In the genomic region with DNA sequence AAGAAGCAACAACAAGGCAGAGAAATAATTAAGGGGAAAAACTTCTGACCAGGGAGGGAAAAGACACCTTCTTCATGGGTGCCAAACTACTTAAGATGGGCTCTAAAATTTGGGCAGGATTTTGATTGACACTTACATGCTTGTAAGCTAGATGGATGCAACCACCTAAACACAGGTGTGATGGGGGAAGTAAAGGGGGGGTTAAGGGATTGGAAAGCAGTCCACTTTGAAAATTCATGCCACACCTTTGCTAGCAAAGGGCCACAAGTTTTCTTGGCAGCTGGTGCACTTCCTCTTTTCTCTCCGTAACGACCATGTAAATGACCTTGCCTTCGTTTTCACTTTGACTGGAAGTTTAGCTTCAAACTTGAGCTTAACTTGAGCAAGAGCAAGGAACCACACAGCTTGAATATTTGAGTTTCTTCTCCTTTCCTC, we compare ENCODE assay signal across 8 cellular contexts. TPM values are rescaled to one million over a fixed set of nuclear protein-coding genes. Genes with fewer than 3 reads are reported as not detected.
DNase-seq lines count a peak whose midpoint lies in the region; ATAC-seq and TF ChIP-seq lines count a peak whose summit lies in the region.

No MANE protein-coding gene starts in this region.

- H3K27me3 ChIP-seq in colonic mucosa = no peaks in the 10 kb centered on the region

- H3K4me1 ChIP-seq in colonic mucosa = peaks cover 4% of the 10 kb centered on the region

- DNase-seq in GM12864 (ENCODE audit: low read depth) (peak; percentile 97), colonic mucosa (peak; percentile 71), progenitor cell of endocrine pancreas (ENCODE audit: low spot score, unreplicated experiment) (no peak), NCI-H146 (lab: John Stamatoyannopoulos, UW) (no peak), COLO829 (ENCODE audit: low spot score) (no peak), NCI-H510A (lab: John Stamatoyannopoulos, UW) (no peak)

- peak overlapping the region in 1 of 2 donors; percentile 56 for H3K9ac ChIP-seq in colonic mucosa (ENCODE audit: low read depth in 2 of 2, low read length in 2 of 2)

- TF ChIP-seq CTCF in GM12864 (IDR thresholded peaks at IDR 0.05; ENCODE audit: low read depth, low read length, missing control alignments) (no peak), colonic mucosa (IDR thresholded peaks at IDR 0.05) (no peak), progenitor cell of endocrine pancreas (IDR thresholded peaks at IDR 0.05; ENCODE audit: unreplicated experiment) (no peak)

- H3K9me3 ChIP-seq in colonic mucosa = no peaks in the 10 kb centered on the region

- peak overlapping the region; percentile 53 for H3K27ac ChIP-seq in colonic mucosa

- H3K27ac Mint-ChIP-seq in progenitor cell of endocrine pancreas = no peak overlapping the region

- intact Hi-C loops in colonic mucosa (cut with DNase I) = no loop called here

- H3K4me1 Mint-ChIP-seq in progenitor cell of endocrine pancreas (ENCODE audit: low read depth) = no peaks in the 10 kb centered on the region

- H3K4me3 Mint-ChIP-seq in progenitor cell of endocrine pancreas (ENCODE audit: low read depth) = no peak overlapping the region

- H3K36me3 ChIP-seq in colonic mucosa = no peaks in the 10 kb centered on the region

- ATAC-seq in GM21390 (IDR thresholded peaks at IDR 0.05; ENCODE audit: unreplicated experiment) (peak; percentile 94), HG03558 (IDR thresholded peaks at IDR 0.05; ENCODE audit: extremely low read depth, unreplicated experiment) (peak; percentile 84)

- no peaks in the 10 kb centered on the region for H3K9me3 Mint-ChIP-seq in progenitor cell of endocrine pancreas (ENCODE audit: low read depth)

- no peaks in the 10 kb centered on the region for H3K36me3 Mint-ChIP-seq in progenitor cell of endocrine pancreas (ENCODE audit: insufficient read depth)

- peaks cover 9% of the 10 kb centered on the region for H3K27me3 Mint-ChIP-seq in progenitor cell of endocrine pancreas

- no peak overlapping the region; the same call in 1 of the 2 replicates for H3K4me3 ChIP-seq in GM12864 (ENCODE audit: low read depth, low read length)
- H3K4me3 ChIP-seq in colonic mucosa = no peak overlapping the region

RNA-seq across cellular contexts. Expression of a gene that starts 14.3 kb away (rescaled TPM):
- total RNA-seq in colonic mucosa (100 to 1,000 TPM; 133 to 168 TPM), progenitor cell of endocrine pancreas (336 and 337 TPM in 2 replicates)

RNA-seq across cellular contexts. Expression of a gene that starts 40.6 kb away (rescaled TPM):
- total RNA-seq in colonic mucosa (10 to 100 TPM; 77.1 to 79.1 TPM), progenitor cell of endocrine pancreas (53.5 and 54.3 TPM in 2 replicates)

Comparison
In these comparisons a context has a peak if more than half of its experiments do, and no peak if none do; other contexts are left out.
1. DNase-seq: peak in GM12864 (single experiment) and colonic mucosa (single experiment); none in progenitor cell of endocrine pancreas (single experiment), NCI-H146 (single experiment), COLO829 (single experiment) and NCI-H510A (single experiment).